In the genomic region with DNA sequence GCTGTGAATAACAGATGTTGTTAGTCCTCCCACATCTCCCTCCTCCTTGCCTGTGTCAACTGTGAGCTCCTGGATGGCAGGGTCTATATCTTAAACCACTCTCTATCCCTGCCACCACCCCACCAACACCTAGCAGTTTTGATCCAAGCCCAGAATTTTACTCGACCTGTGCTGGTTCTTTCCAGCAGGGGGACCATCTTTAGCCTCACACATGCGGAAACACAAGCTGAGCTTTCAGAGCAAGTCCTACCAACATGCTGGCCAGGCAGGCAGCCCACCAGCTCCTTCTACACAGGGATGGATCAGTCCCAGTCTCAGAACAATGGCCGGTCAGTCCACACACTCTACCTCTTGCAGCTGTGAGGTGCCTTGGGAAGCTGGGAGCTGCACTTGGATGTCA, we compare ENCODE assay signal across 1 cellular context.
TF ChIP-seq lines count a peak whose summit lies in the region.

No MANE protein-coding gene starts in this region.

TF ChIP-seq in GM23338, 12 proteins besides CTCF, POLR2A, EP300 and RAD21:
- TF ChIP-seq JUNB (IDR thresholded peaks at IDR 0.05; ENCODE audit: unreplicated experiment): no peak
- no peak for TF ChIP-seq POLR2AphosphoS5 (IDR thresholded peaks at IDR 0.05; ENCODE audit: low read depth)
- TF ChIP-seq NANOG (IDR thresholded peaks at IDR 0.05; ENCODE audit: borderline replicate concordance): no peak
- TF ChIP-seq STAT1 (IDR thresholded peaks at IDR 0.05; ENCODE audit: unreplicated experiment): no peak
- no peak for TF ChIP-seq EZH2 (IDR thresholded peaks at IDR 0.05; ENCODE audit: low read depth, unreplicated experiment)
- no peak for TF ChIP-seq ZNF331 (CRISPR knock-in tag; IDR thresholded peaks at IDR 0.05; ENCODE audit: low read depth)
- no peak for TF ChIP-seq EZH2phosphoT487 (IDR thresholded peaks at IDR 0.05; ENCODE audit: unreplicated experiment)
- TF ChIP-seq, protein P1, sequence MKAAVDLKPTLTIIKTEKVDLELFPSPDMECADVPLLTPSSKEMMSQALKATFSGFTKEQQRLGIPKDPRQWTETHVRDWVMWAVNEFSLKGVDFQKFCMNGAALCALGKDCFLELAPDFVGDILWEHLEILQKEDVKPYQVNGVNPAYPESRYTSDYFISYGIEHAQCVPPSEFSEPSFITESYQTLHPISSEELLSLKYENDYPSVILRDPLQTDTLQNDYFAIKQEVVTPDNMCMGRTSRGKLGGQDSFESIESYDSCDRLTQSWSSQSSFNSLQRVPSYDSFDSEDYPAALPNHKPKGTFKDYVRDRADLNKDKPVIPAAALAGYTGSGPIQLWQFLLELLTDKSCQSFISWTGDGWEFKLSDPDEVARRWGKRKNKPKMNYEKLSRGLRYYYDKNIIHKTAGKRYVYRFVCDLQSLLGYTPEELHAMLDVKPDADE (IDR thresholded peaks at IDR 0.05): no peak
- TF ChIP-seq, protein P2, sequence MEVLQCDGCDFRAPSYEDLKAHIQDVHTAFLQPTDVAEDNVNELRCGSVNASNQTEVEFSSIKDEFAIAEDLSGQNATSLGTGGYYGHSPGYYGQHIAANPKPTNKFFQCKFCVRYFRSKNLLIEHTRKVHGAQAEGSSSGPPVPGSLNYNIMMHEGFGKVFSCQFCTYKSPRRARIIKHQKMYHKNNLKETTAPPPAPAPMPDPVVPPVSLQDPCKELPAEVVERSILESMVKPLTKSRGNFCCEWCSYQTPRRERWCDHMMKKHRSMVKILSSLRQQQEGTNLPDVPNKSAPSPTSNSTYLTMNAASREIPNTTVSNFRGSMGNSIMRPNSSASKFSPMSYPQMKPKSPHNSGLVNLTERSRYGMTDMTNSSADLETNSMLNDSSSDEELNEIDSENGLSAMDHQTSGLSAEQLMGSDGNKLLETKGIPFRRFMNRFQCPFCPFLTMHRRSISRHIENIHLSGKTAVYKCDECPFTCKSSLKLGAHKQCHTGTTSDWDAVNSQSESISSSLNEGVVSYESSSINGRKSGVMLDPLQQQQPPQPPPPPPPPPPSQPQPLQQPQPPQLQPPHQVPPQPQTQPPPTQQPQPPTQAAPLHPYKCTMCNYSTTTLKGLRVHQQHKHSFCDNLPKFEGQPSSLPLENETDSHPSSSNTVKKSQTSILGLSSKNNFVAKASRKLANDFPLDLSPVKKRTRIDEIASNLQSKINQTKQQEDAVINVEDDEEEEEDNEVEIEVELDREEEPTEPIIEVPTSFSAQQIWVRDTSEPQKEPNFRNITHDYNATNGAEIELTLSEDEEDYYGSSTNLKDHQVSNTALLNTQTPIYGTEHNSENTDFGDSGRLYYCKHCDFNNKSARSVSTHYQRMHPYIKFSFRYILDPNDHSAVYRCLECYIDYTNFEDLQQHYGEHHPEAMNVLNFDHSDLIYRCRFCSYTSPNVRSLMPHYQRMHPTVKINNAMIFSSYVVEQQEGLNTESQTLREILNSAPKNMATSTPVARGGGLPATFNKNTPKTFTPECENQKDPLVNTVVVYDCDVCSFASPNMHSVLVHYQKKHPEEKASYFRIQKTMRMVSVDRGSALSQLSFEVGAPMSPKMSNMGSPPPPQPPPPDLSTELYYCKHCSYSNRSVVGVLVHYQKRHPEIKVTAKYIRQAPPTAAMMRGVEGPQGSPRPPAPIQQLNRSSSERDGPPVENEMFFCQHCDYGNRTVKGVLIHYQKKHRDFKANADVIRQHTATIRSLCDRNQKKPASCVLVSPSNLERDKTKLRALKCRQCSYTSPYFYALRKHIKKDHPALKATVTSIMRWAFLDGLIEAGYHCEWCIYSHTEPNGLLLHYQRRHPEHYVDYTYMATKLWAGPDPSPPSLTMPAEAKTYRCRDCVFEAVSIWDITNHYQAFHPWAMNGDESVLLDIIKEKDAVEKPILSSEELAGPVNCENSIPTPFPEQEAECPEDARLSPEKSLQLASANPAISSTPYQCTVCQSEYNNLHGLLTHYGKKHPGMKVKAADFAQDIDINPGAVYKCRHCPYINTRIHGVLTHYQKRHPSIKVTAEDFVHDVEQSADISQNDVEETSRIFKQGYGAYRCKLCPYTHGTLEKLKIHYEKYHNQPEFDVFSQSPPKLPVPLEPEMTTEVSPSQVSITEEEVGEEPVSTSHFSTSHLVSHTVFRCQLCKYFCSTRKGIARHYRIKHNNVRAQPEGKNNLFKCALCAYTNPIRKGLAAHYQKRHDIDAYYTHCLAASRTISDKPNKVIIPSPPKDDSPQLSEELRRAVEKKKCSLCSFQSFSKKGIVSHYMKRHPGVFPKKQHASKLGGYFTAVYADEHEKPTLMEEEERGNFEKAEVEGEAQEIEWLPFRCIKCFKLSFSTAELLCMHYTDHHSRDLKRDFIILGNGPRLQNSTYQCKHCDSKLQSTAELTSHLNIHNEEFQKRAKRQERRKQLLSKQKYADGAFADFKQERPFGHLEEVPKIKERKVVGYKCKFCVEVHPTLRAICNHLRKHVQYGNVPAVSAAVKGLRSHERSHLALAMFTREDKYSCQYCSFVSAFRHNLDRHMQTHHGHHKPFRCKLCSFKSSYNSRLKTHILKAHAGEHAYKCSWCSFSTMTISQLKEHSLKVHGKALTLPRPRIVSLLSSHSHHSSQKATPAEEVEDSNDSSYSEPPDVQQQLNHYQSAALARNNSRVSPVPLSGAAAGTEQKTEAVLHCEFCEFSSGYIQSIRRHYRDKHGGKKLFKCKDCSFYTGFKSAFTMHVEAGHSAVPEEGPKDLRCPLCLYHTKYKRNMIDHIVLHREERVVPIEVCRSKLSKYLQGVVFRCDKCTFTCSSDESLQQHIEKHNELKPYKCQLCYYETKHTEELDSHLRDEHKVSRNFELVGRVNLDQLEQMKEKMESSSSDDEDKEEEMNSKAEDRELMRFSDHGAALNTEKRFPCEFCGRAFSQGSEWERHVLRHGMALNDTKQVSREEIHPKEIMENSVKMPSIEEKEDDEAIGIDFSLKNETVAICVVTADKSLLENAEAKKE (CRISPR knock-in tag; IDR thresholded peaks at IDR 0.05): no peak
- TF ChIP-seq ZNF114 (CRISPR knock-in tag; IDR thresholded peaks at IDR 0.05): no peak
- TF ChIP-seq, protein P3, sequence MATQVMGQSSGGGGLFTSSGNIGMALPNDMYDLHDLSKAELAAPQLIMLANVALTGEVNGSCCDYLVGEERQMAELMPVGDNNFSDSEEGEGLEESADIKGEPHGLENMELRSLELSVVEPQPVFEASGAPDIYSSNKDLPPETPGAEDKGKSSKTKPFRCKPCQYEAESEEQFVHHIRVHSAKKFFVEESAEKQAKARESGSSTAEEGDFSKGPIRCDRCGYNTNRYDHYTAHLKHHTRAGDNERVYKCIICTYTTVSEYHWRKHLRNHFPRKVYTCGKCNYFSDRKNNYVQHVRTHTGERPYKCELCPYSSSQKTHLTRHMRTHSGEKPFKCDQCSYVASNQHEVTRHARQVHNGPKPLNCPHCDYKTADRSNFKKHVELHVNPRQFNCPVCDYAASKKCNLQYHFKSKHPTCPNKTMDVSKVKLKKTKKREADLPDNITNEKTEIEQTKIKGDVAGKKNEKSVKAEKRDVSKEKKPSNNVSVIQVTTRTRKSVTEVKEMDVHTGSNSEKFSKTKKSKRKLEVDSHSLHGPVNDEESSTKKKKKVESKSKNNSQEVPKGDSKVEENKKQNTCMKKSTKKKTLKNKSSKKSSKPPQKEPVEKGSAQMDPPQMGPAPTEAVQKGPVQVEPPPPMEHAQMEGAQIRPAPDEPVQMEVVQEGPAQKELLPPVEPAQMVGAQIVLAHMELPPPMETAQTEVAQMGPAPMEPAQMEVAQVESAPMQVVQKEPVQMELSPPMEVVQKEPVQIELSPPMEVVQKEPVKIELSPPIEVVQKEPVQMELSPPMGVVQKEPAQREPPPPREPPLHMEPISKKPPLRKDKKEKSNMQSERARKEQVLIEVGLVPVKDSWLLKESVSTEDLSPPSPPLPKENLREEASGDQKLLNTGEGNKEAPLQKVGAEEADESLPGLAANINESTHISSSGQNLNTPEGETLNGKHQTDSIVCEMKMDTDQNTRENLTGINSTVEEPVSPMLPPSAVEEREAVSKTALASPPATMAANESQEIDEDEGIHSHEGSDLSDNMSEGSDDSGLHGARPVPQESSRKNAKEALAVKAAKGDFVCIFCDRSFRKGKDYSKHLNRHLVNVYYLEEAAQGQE (IDR thresholded peaks at IDR 0.05; ENCODE audit: unreplicated experiment): no peak
- no peak for TF ChIP-seq CREB1 (CRISPR knock-in tag; IDR thresholded peaks at IDR 0.05; ENCODE audit: low read depth)
